In genomic region chr11:78350646-78351165, GRCh38 we compare ENCODE assay signal across 9 cellular contexts.
DNase-seq lines count a peak whose midpoint lies in the region; FAIRE-seq and TF ChIP-seq lines count a peak whose summit lies in the region.
"Had no signal": no experiment of that assay in that cellular context is flagged by ENCODE, and none has a peak within 500 bp of the region (broad histone marks: within the 10 kb centered on the region; RNA-seq: fewer than 3 reads in every experiment).

No MANE protein-coding gene starts in this region.

- peak overlapping the region; percentile 82 for H2AFZ ChIP-seq in fibroblast of lung (ENCODE audit: low read length)

- peak overlapping the region; percentile 96 for H3K4me2 ChIP-seq in fibroblast of lung (ENCODE audit: extremely low read depth, insufficient read depth, low read length)

- TF ChIP-seq CTCF in fibroblast of lung (conservative IDR thresholded peaks at IDR 0.05 in 1 of 2, IDR thresholded peaks at IDR 0.05 in 1 of 2; ENCODE audit: low read depth in 1 of 2, low read length in 2 of 2) (no peak), neutrophil (IDR thresholded peaks at IDR 0.05) (peak; percentile 11)

- H3K27ac ChIP-seq in fibroblast of lung (ENCODE audit: insufficient read depth, low read length) (peak overlapping the region; percentile 67), neutrophil (peak overlapping the region; percentile 93)

- H3K9me3 ChIP-seq in fibroblast of lung (ENCODE audit: control insufficient read depth, insufficient read depth, low read depth, low read length): no peaks in the 10 kb centered on the region
- no peaks in the 10 kb centered on the region for H3K9me3 ChIP-seq in neutrophil

- H3K4me1 ChIP-seq in fibroblast of lung (ENCODE audit: control insufficient read depth, extremely low read depth, insufficient read depth, low read length) (peaks cover 19% of the 10 kb centered on the region), neutrophil (ENCODE audit: control insufficient read depth in 1 of 2, insufficient read depth in 1 of 2, low read depth in 1 of 2, low read length in 1 of 2) (peaks cover 38 to 53% of the 10 kb centered on the region in 2 experiments)

- peak overlapping the region in 3 of 4 experiments; percentile 23 to 38 (median 33) for H3K4me3 ChIP-seq in fibroblast of lung (replicated peaks in 1 of 4; ENCODE audit: control extremely low read depth in 1 of 4, insufficient read depth in 1 of 4, low read depth in 3 of 4, low read length in 4 of 4)
- peak overlapping the region; percentile 52 to 53 for H3K4me3 ChIP-seq in neutrophil (ENCODE audit: low read depth in 1 of 2, low read length in 1 of 2)

- no peak overlapping the region for H3K9ac ChIP-seq in fibroblast of lung (ENCODE audit: insufficient read depth, low read length)

- peaks cover 5% of the 10 kb centered on the region for H3K79me2 ChIP-seq in fibroblast of lung (ENCODE audit: control insufficient read depth, insufficient read depth, low read length)

- H3K36me3 ChIP-seq in fibroblast of lung (ENCODE audit: control insufficient read depth, insufficient read depth, low read length) (no peaks in the 10 kb centered on the region), neutrophil (no peaks in the 10 kb centered on the region)

- TF ChIP-seq POLR2A in GM12891 (IDR thresholded peaks at IDR 0.05; ENCODE audit: low read depth, low read length): no peak

- no peaks in the 10 kb centered on the region for H4K20me1 ChIP-seq in fibroblast of lung (ENCODE audit: control insufficient read depth, extremely low read depth, insufficient read depth, low read length)

- no peaks in the 10 kb centered on the region for H3K27me3 ChIP-seq in fibroblast of lung (ENCODE audit: control insufficient read depth, insufficient read depth, low read length)
- H3K27me3 ChIP-seq in neutrophil: no peaks in the 10 kb centered on the region

- FAIRE-seq in GM12891 (lab: Jason Lieb, UNC): peak; percentile 59

- DNase-seq in GM12891 (ENCODE audit: insufficient read length, low spot score) (no peak), RPMI8226 (peak; percentile 32), fibroblast of lung (ENCODE audit: low read depth in 2 of 2) (peak; percentile 64 to 67), mesenteric fat pad (ENCODE audit: low spot score) (no peak), LoVo (ENCODE audit: low spot score) (no peak), SW 1271 (lab: John Stamatoyannopoulos, UW) (no peak), HK-2 (ENCODE audit: unreplicated experiment) (no peak)
- DNase-seq: natural killer cell had no signal

TF ChIP-seq in GM12891, 5 proteins besides CTCF, POLR2A, EP300 and RAD21:
- TF ChIP-seq TAF1 (IDR thresholded peaks at IDR 0.05; ENCODE audit: low read depth, low read length) (no peak), POU2F2 (IDR thresholded peaks at IDR 0.05; ENCODE audit: low read depth, low read length) (no peak), POLR2AphosphoS5 (IDR thresholded peaks at IDR 0.05; ENCODE audit: low read depth, low read length) (no peak), PAX5 (IDR thresholded peaks at IDR 0.05; ENCODE audit: insufficient read depth, low read length, severe bottlenecking) (no peak), SPI1 (IDR thresholded peaks at IDR 0.05; ENCODE audit: low read depth, low read length) (peak; percentile 73)

Comparison
In these comparisons a context has a peak if more than half of its experiments do, and no peak if none do; other contexts are left out.
1. DNase-seq: peak in RPMI8226 (single experiment) and fibroblast of lung (2 of 2); none in GM12891 (single experiment), mesenteric fat pad (single experiment), LoVo (single experiment), SW 1271 (0 of 2) and HK-2 (single experiment).